ENCODE assay signal across 8 cellular contexts in genomic region chr3:11641683-11642407, GRCh38. TPM values are rescaled to one million over a fixed set of nuclear protein-coding genes. Genes with fewer than 3 reads are reported as not detected.
A peak's percentile ranks its signal among the peaks of the same experiment; 100 is the strongest.
DNase-seq lines count a peak whose midpoint lies in the region; ATAC-seq and TF ChIP-seq lines count a peak whose summit lies in the region.

No MANE protein-coding gene starts in this region.

- ATAC-seq in WTC11 (no peak), gastroesophageal sphincter (no peak), psoas muscle (peak in 2 of 4 donors; percentile 39 to 41)

- H3K4me3 ChIP-seq in Caco-2 (ENCODE audit: low read depth, low read length) (peak overlapping the region; percentile 77), gastroesophageal sphincter (peak overlapping the region; percentile 57 to 88), psoas muscle (peak overlapping the region; percentile 76)

- H3K9me3 ChIP-seq in Caco-2 = no peaks in the 10 kb centered on the region
- no peaks in the 10 kb centered on the region for H3K9me3 ChIP-seq in gastroesophageal sphincter
- H3K9me3 ChIP-seq in psoas muscle = no peaks in the 10 kb centered on the region

- no peak for TF ChIP-seq EP300 in gastroesophageal sphincter (IDR thresholded peaks at IDR 0.05)

- POLR2A ChIA-PET in Caco-2 (lab: Charles Lee) = no interaction called here
- POLR2A ChIA-PET in WTC11 (lab: Charles Lee) = interaction anchor here (0.7 kb wide), 1 partner anchor 422 kb away, joined by 4 read pairs; no protein-coding TSS in a partner anchor

- peaks cover 27% of the 10 kb centered on the region for H3K36me3 Mint-ChIP-seq in Caco-2 (ENCODE audit: insufficient read depth, unreplicated experiment)
- no peaks in the 10 kb centered on the region for H3K36me3 Mint-ChIP-seq in WTC11

- BruUV-seq in Caco-2 (replicated peaks; lab: Mats Ljungman, UMichigan) = no TSS peak

- H3K4me1 Mint-ChIP-seq in Caco-2 (ENCODE audit: low read depth, unreplicated experiment) (peaks cover 8% of the 10 kb centered on the region), WTC11 (peaks cover 65% of the 10 kb centered on the region)

- DNase-seq in Caco-2 (no peak), HS-27A (ENCODE audit: low read depth) (peak; percentile 17), WTC11 (ENCODE audit: low spot score) (no peak), psoas muscle (no peak), NCI-H345 treated with DMSO at 0.1 percent for 48 hours (lab: John Stamatoyannopoulos, UW; ENCODE audit: unreplicated experiment) (no peak), NCI-H446 treated with DMSO at 0.1 percent for 48 hours (lab: John Stamatoyannopoulos, UW) (no peak), foreskin melanocyte (no peak)

- H3K27me3 Mint-ChIP-seq in Caco-2 (ENCODE audit: insufficient read depth, unreplicated experiment) (no peaks in the 10 kb centered on the region), WTC11 (ENCODE audit: low read depth) (no peaks in the 10 kb centered on the region)

- 0 to 2% methylated on average over 13 of the region's 13 CpGs for WGBS in gastroesophageal sphincter (ENCODE audit: low coverage in 1 of 2), 2 donors
- WGBS in psoas muscle, 3 donors = 0 to 1% (median 1%) methylated on average over 13 of the region's 13 CpGs

- H3K27ac Mint-ChIP-seq in Caco-2 (ENCODE audit: unreplicated experiment) (peak overlapping the region; percentile 69), WTC11 (peak overlapping the region; percentile 99)

- H3K36me3 ChIP-seq in Caco-2 (ENCODE audit: control insufficient read depth, insufficient read depth, low read length) = no peaks in the 10 kb centered on the region; the same call in 1 of the 2 replicates
- no peaks in the 10 kb centered on the region for H3K36me3 ChIP-seq in gastroesophageal sphincter
- H3K36me3 ChIP-seq in psoas muscle (ENCODE audit: insufficient read depth in 1 of 2, low read depth in 1 of 2) = no peaks in the 10 kb centered on the region

- no peak for TF ChIP-seq CTCF in Caco-2 (IDR thresholded peaks at IDR 0.05; ENCODE audit: insufficient read depth in 1 of 2, low read depth in 1 of 2, low read length in 1 of 2, severe bottlenecking in 1 of 2, unreplicated experiment in 1 of 2)
- no peak for TF ChIP-seq CTCF in WTC11 (IDR thresholded peaks at IDR 0.05)
- no peak for TF ChIP-seq CTCF in gastroesophageal sphincter (IDR thresholded peaks at IDR 0.05)
- TF ChIP-seq CTCF in psoas muscle (IDR thresholded peaks at IDR 0.05) = no peak

- intact Hi-C loops in Caco-2 (cut with micrococcal nuclease; ENCODE audit: unreplicated experiment) (loop anchor here (2.0 kb wide), 2 partner anchors 23 to 77 kb away; no protein-coding TSS in a partner anchor), psoas muscle (cut with DNase I) (loop anchor here (2.0 to 5.0 kb wide), 5 partner anchors 40 to 175 kb away; no protein-coding TSS in a partner anchor)

- H3K9me3 Mint-ChIP-seq in Caco-2 (ENCODE audit: unreplicated experiment) = no peaks in the 10 kb centered on the region
- no peaks in the 10 kb centered on the region for H3K9me3 Mint-ChIP-seq in WTC11

- no peak for TF ChIP-seq POLR2A in gastroesophageal sphincter (IDR thresholded peaks at IDR 0.05)

- no peaks in the 10 kb centered on the region for H3K27me3 ChIP-seq in Caco-2 (replicated peaks; ENCODE audit: control insufficient read depth, insufficient read depth, low read length)
- no peaks in the 10 kb centered on the region for H3K27me3 ChIP-seq in gastroesophageal sphincter
- no peaks in the 10 kb centered on the region for H3K27me3 ChIP-seq in psoas muscle (ENCODE audit: insufficient read depth in 3 of 3, low read length in 2 of 3)

- H3K4me1 ChIP-seq in Caco-2 = 0 out of 2 replicates have a peak, but pooled peaks cover 4% of the 10 kb centered on the region
- peaks cover 3 to 58% (median 30%) of the 10 kb centered on the region in 3 donors for H3K4me1 ChIP-seq in gastroesophageal sphincter
- H3K4me1 ChIP-seq in psoas muscle = peaks cover 45% of the 10 kb centered on the region

- H3K27ac ChIP-seq in gastroesophageal sphincter (peak overlapping the region; percentile 78 to 97 (median 88)), psoas muscle (peak overlapping the region; percentile 98)

- CTCF ChIA-PET in Caco-2 (lab: Charles Lee) = no interaction called here
- CTCF ChIA-PET in WTC11 (lab: Charles Lee) = interaction anchor here (0.6 kb wide), 1 partner anchor 48 kb away, joined by 3 read pairs; no protein-coding TSS in a partner anchor

- peak overlapping the region; percentile 72 for H3K4me3 Mint-ChIP-seq in Caco-2 (ENCODE audit: unreplicated experiment)
- peak overlapping the region; percentile 89 for H3K4me3 Mint-ChIP-seq in WTC11

TF ChIP-seq in WTC11, 78 proteins besides CTCF, POLR2A, EP300 and RAD21 (continues in another document):
- TF ChIP-seq CREM (CRISPR knock-in tag; IDR thresholded peaks at IDR 0.05) (no peak), ZNF532 (CRISPR knock-in tag; IDR thresholded peaks at IDR 0.05; ENCODE audit: borderline replicate concordance) (no peak), NR1H2 (CRISPR knock-in tag; IDR thresholded peaks at IDR 0.05) (no peak), TCF7 (CRISPR knock-in tag; IDR thresholded peaks at IDR 0.05; ENCODE audit: low read depth) (no peak), E2F1 (CRISPR knock-in tag; IDR thresholded peaks at IDR 0.05) (no peak), SOX15 (CRISPR knock-in tag; IDR thresholded peaks at IDR 0.05) (no peak), TEAD4 (CRISPR knock-in tag; IDR thresholded peaks at IDR 0.05) (no peak)
- TF ChIP-seq, protein P1, sequence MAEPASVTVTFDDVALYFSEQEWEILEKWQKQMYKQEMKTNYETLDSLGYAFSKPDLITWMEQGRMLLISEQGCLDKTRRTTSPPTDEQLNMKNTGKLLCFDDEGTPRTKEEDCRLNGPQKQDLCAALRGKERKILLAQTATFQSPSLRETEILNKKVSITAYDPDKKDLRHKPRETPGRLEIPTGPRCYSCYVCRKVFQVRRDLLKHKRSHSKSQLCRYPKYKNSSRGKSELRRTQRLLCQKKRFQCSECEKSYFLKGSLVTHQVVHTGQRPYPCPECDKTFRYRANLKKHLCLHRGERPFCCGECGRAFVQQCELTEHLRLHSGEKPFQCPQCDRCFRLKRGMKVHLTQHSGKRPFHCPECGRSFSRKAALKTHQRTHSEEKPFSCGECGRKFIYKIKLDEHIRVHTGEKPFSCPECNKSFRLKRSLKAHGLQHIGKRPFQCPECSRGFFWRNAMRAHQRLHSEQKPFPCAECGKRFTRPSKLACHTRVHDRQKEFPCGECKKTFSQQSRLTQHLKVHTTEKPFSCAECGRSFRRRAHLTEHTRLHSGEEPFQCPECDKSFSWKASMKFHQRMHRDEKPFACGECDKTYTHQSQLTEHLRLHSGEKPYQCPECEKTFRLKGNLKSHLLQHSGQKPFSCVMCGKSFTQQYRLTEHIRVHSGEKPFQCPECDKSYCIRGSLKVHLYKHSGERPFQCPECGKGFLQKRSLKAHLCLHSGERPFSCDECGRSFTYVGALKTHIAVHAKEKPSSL (CRISPR knock-in tag; conservative IDR thresholded peaks at IDR 0.05) = no peak

RNA-seq across cellular contexts. Expression of gene VGLL4, which starts 1.9 kb away (rescaled TPM):
- total RNA-seq in Caco-2 (2022) = 42.8 and 46.1 TPM in 2 replicates
- total RNA-seq in WTC11 (2021) = 42.2 to 43.8 TPM (median 43.0 TPM) in 3 replicates
- total RNA-seq in gastroesophageal sphincter = 100 to 1,000 TPM in 1 of 4 donors, 10 to 100 TPM in 3; 53.4 to 128 (median 58.2) TPM
- 10 to 100 TPM; 11.2 to 14.8 (median 12.7) TPM for total RNA-seq in psoas muscle
- 10 to 100 TPM in 1 of 3 donors, 1 to 10 TPM in 2; 8.0 to 14.5 (median 8.3) TPM for polyA plus RNA-seq in psoas muscle
